1 cellular context compared by ENCODE assay signal in the genomic region with DNA sequence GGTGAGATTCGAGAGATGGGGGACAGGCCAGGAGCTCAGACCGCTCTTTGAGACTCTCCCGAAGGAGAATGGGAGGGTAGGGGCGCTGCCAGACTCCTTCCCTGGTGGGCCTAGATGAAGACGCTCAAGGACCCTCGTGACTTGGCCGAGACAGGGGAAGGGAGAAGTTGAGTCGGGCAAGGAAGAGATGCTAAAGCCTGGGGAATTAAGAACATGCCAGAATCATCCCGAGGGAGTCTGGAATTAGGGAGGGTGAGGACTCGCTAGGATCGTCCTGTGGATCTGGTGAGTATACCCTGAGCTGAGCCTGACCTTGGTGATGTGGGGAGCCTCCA.
TF ChIP-seq lines count a peak whose summit lies in the region.

No MANE protein-coding gene starts in this region.

TF ChIP-seq in H1, 55 proteins besides CTCF, POLR2A, EP300 and RAD21:
- TF ChIP-seq PHF8 (conservative IDR thresholded peaks at IDR 0.05; ENCODE audit: low read depth, low read length) (no peak), JUN (IDR thresholded peaks at IDR 0.05; ENCODE audit: low read depth, low read length) (no peak), JUND (IDR thresholded peaks at IDR 0.05; ENCODE audit: low read length) (no peak), SUZ12 (IDR thresholded peaks at IDR 0.05; ENCODE audit: low read length) (no peak), MAFK (IDR thresholded peaks at IDR 0.05; ENCODE audit: low read depth, low read length) (no peak), GABPA (IDR thresholded peaks at IDR 0.05; ENCODE audit: borderline replicate concordance, insufficient read depth, low read length) (no peak), SIX5 (IDR thresholded peaks at IDR 0.05; ENCODE audit: low read depth, low read length) (no peak), HDAC2 (IDR thresholded peaks at IDR 0.05; ENCODE audit: borderline replicate concordance in 1 of 2, low read depth in 2 of 2, low read length in 2 of 2) (no peak), SRF (IDR thresholded peaks at IDR 0.05; ENCODE audit: low read depth, low read length) (no peak), CEBPB (IDR thresholded peaks at IDR 0.05; ENCODE audit: low read depth, low read length) (no peak), SIN3A (conservative IDR thresholded peaks at IDR 0.05 in 1 of 2, IDR thresholded peaks at IDR 0.05 in 1 of 2; ENCODE audit: low read depth in 1 of 2, low read length in 2 of 2) (no peak), YY1 (IDR thresholded peaks at IDR 0.05; ENCODE audit: low read depth, low read length) (no peak), POU5F1 (IDR thresholded peaks at IDR 0.05; ENCODE audit: low read depth, low read length) (no peak), KDM5A (IDR thresholded peaks at IDR 0.05; ENCODE audit: low read length) (no peak), EGR1 (IDR thresholded peaks at IDR 0.05; ENCODE audit: borderline replicate concordance, low read depth, low read length) (no peak), KDM1A (IDR thresholded peaks at IDR 0.05; ENCODE audit: borderline replicate concordance, low read length) (no peak)
- TF ChIP-seq, protein P1, sequence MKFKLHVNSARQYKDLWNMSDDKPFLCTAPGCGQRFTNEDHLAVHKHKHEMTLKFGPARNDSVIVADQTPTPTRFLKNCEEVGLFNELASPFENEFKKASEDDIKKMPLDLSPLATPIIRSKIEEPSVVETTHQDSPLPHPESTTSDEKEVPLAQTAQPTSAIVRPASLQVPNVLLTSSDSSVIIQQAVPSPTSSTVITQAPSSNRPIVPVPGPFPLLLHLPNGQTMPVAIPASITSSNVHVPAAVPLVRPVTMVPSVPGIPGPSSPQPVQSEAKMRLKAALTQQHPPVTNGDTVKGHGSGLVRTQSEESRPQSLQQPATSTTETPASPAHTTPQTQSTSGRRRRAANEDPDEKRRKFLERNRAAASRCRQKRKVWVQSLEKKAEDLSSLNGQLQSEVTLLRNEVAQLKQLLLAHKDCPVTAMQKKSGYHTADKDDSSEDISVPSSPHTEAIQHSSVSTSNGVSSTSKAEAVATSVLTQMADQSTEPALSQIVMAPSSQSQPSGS (IDR thresholded peaks at IDR 0.05; ENCODE audit: low read length) = no peak
